In genomic region chr12:105102673-105103072, GRCh38 we compare ENCODE assay signal across 22 cellular contexts.
"Had no signal": no experiment of that assay in that cellular context is flagged by ENCODE, and none has a peak within 500 bp of the region (broad histone marks: within the 10 kb centered on the region; RNA-seq: fewer than 3 reads in every experiment).

No MANE protein-coding gene starts in this region.

- H3K4me3 Mint-ChIP-seq: T-cell had no signal

- H3K27ac ChIP-seq: HL-60, KMS-11, RWPE1 had no signal

- H3K9ac ChIP-seq: KMS-11, SK-N-SH had no signal

- H3K9me3 ChIP-seq: SK-N-SH had no signal

- H3K9me3 Mint-ChIP-seq: T-cell had no signal

- DNase-seq: IMR-90, Kasumi-1, MM.1S, NCI-H1105, NCI-H1417, NCI-H1436 treated with DMSO at 0.1 percent for 48 hours, NCI-H1694, NCI-H187 treated with DMSO at 0.1 percent for 48 hours, NCI-H2029 treated with DMSO at 0.1 percent for 48 hours, NCI-H2171 treated with DMSO at 0.1 percent for 48 hours, NCI-H345, NCI-H446 treated with DMSO at 0.1 percent for 48 hours, NCI-H510A treated with DMSO at 0.1 percent for 48 hours, NCI-H526, PC-3, SHP77, SK-N-SH, SW 1271, T-cell had no signal

- H3K4me2 ChIP-seq: KMS-11, SK-N-SH had no signal

- H3K36me3 Mint-ChIP-seq: T-cell had no signal
